ENCODE assay signal across 19 cellular contexts in genomic region chr19:4702764-4703163, GRCh38. TPM values are rescaled to one million over a fixed set of nuclear protein-coding genes. Genes with fewer than 3 reads are reported as not detected.
DNase-seq lines count a peak whose midpoint lies in the region; ATAC-seq, FAIRE-seq and TF ChIP-seq lines count a peak whose summit lies in the region.
"Had no signal": no experiment of that assay in that cellular context is flagged by ENCODE, and none has a peak within 500 bp of the region (broad histone marks: within the 10 kb centered on the region; RNA-seq: fewer than 3 reads in every experiment).

No MANE protein-coding gene starts in this region.

- peaks cover 36% of the 10 kb centered on the region for H3K36me3 ChIP-seq in mammary epithelial cell (ENCODE audit: insufficient read depth, low read length)
- H3K36me3 ChIP-seq in kidney (ENCODE audit: control insufficient read depth in 1 of 2, insufficient read depth in 2 of 2, low read length in 2 of 2): peaks cover 8 to 41% of the 10 kb centered on the region in 2 donors
- H3K36me3 ChIP-seq in colonic mucosa: peaks cover 8% of the 10 kb centered on the region

- POLR2A ChIA-PET in MCF 10A (lab: Yijun Ruan, JAX): no interaction called here

- CTCF ChIA-PET in MCF 10A (lab: Yijun Ruan, JAX): no interaction called here
- CTCF ChIA-PET in mammary epithelial cell (lab: Charles Lee; ENCODE audit: low non-redundant PET): no interaction called here

- no peaks in the 10 kb centered on the region for H3K27me3 Mint-ChIP-seq in MCF 10A (ENCODE audit: insufficient read depth, unreplicated experiment)
- H3K27me3 Mint-ChIP-seq in central memory CD8-positive, alpha-beta T cell: no peaks in the 10 kb centered on the region
- H3K27me3 Mint-ChIP-seq: CD4-positive, alpha-beta memory T cell had no signal

- WGBS in mammary epithelial cell (ENCODE audit: low coverage, missing lambda C conversion rate): 100% methylated on average over 8 of the region's 11 CpGs

- H3K27ac Mint-ChIP-seq in MCF 10A (ENCODE audit: low read depth, unreplicated experiment): peak overlapping the region; percentile 12
- peak overlapping the region; percentile 51 for H3K27ac Mint-ChIP-seq in central memory CD8-positive, alpha-beta T cell (ENCODE audit: low read depth)
- H3K27ac Mint-ChIP-seq in stimulated activated effector memory CD8-positive, alpha-beta T cell treated with anti-CD3 and anti-CD28 coated beads, Interleukin-12 subunit alpha, Interleukin-12 subunit beta, amount 100 ng/mL, for 72 hours: peak overlapping the region; percentile 56

- peaks cover 18% of the 10 kb centered on the region for H3K79me2 ChIP-seq in mammary epithelial cell (ENCODE audit: insufficient read depth, low read length)

- H3K4me2 ChIP-seq in mammary epithelial cell (ENCODE audit: insufficient read depth, low read depth, low read length): no peak overlapping the region
- H3K4me2 ChIP-seq: BLaER1 had no signal

- dilution Hi-C loops in mammary epithelial cell (cut with HindIII; ENCODE audit: low sequenced_read_pairs): loop anchor here (5.0 kb wide), 1 partner anchor 100 kb away; no protein-coding TSS in a partner anchor

- BruUV-seq in MCF 10A (replicated peaks; lab: Mats Ljungman, UMichigan) (no TSS peak), mammary epithelial cell (replicated peaks; lab: Mats Ljungman, UMichigan) (no TSS peak)

- no peaks in the 10 kb centered on the region for H3K27me3 ChIP-seq in mammary epithelial cell (ENCODE audit: insufficient read depth, low read length)
- H3K27me3 ChIP-seq in colonic mucosa: no peaks in the 10 kb centered on the region
- H3K27me3 ChIP-seq: BLaER1 had no signal

- H3K4me3 ChIP-seq in mammary epithelial cell (replicated peaks in 1 of 3; ENCODE audit: insufficient read depth in 1 of 3, low read depth in 2 of 3, low read length in 3 of 3) (no peak overlapping the region), kidney (ENCODE audit: low read length in 2 of 2) (no peak overlapping the region), colonic mucosa (no peak overlapping the region)
- H3K4me3 ChIP-seq: BLaER1, GM23248, HAP-1 had no signal

- in situ Hi-C loops in mammary epithelial cell (cut with MboI; ENCODE audit: low sequenced_read_pairs in 2 of 2): no loop called here

- peaks cover 6% of the 10 kb centered on the region for H3K4me1 Mint-ChIP-seq in MCF 10A (ENCODE audit: insufficient read depth, unreplicated experiment)
- no peaks in the 10 kb centered on the region for H3K4me1 Mint-ChIP-seq in central memory CD8-positive, alpha-beta T cell
- no peaks in the 10 kb centered on the region for H3K4me1 Mint-ChIP-seq in stimulated activated effector memory CD8-positive, alpha-beta T cell treated with anti-CD3 and anti-CD28 coated beads, Interleukin-12 subunit alpha, Interleukin-12 subunit beta, amount 100 ng/mL, for 72 hours
- H3K4me1 Mint-ChIP-seq: CD14-positive monocyte had no signal

- no peak for FAIRE-seq in kidney (lab: Jason Lieb, UNC)
- FAIRE-seq: GM12892, GM18507 had no signal

- H4K20me1 ChIP-seq in mammary epithelial cell (ENCODE audit: insufficient read depth, low read length): no peaks in the 10 kb centered on the region

- H3K4me1 ChIP-seq in mammary epithelial cell (ENCODE audit: insufficient read depth, low read length) (peaks cover 22% of the 10 kb centered on the region), kidney (ENCODE audit: control insufficient read depth in 1 of 2, insufficient read depth in 1 of 2, low read depth in 1 of 2, low read length in 2 of 2) (no peaks in the 10 kb centered on the region), colonic mucosa (peaks cover 9% of the 10 kb centered on the region)
- H3K4me1 ChIP-seq: HAP-1 had no signal

- H3K27ac ChIP-seq in mammary epithelial cell (ENCODE audit: insufficient read depth, low read depth, low read length) (no peak overlapping the region), kidney (ENCODE audit: low read depth in 2 of 2, low read length in 2 of 2) (no peak overlapping the region), colonic mucosa (no peak overlapping the region)
- H3K27ac ChIP-seq: BLaER1, GM23248 had no signal

- intact Hi-C loops in MCF 10A (cut with micrococcal nuclease) (no loop called here), mammary epithelial cell (cut with micrococcal nuclease) (no loop called here), kidney (cut with DNase I) (no loop called here), colonic mucosa (cut with DNase I) (no loop called here)

- no peaks in the 10 kb centered on the region for H3K9me3 Mint-ChIP-seq in MCF 10A (ENCODE audit: unreplicated experiment)
- no peaks in the 10 kb centered on the region for H3K9me3 Mint-ChIP-seq in central memory CD8-positive, alpha-beta T cell
- H3K9me3 Mint-ChIP-seq in stimulated activated effector memory CD8-positive, alpha-beta T cell treated with anti-CD3 and anti-CD28 coated beads, Interleukin-12 subunit alpha, Interleukin-12 subunit beta, amount 100 ng/mL, for 72 hours: no peaks in the 10 kb centered on the region
- H3K9me3 Mint-ChIP-seq: CD14-positive monocyte; CD4-positive, alpha-beta memory T cell had no signal

- no peak for TF ChIP-seq CTCF in MCF 10A (IDR thresholded peaks at IDR 0.05; ENCODE audit: unreplicated experiment)
- TF ChIP-seq CTCF in mammary epithelial cell (conservative IDR thresholded peaks at IDR 0.05 in 1 of 2, IDR thresholded peaks at IDR 0.05 in 1 of 2; ENCODE audit: extremely low read depth in 1 of 2, insufficient read depth in 1 of 2, low read depth in 1 of 2, low read length in 2 of 2): no peak
- no peak for TF ChIP-seq CTCF in kidney (IDR thresholded peaks at IDR 0.05; ENCODE audit: borderline replicate concordance, extremely low read depth, insufficient read depth)
- TF ChIP-seq CTCF in colonic mucosa (IDR thresholded peaks at IDR 0.05): no peak

- no peak for ATAC-seq in central memory CD8-positive, alpha-beta T cell (replicated peaks; ENCODE audit: extremely low read depth, poor library complexity, severe bottlenecking)
- no peak for ATAC-seq in stimulated activated effector memory CD8-positive, alpha-beta T cell treated with anti-CD3 and anti-CD28 coated beads, Interleukin-12 subunit alpha, Interleukin-12 subunit beta, amount 100 ng/mL, for 72 hours

- H3K4me3 Mint-ChIP-seq in MCF 10A (ENCODE audit: unreplicated experiment): no peak overlapping the region
- no peak overlapping the region for H3K4me3 Mint-ChIP-seq in central memory CD8-positive, alpha-beta T cell
- no peak overlapping the region for H3K4me3 Mint-ChIP-seq in stimulated activated effector memory CD8-positive, alpha-beta T cell treated with anti-CD3 and anti-CD28 coated beads, Interleukin-12 subunit alpha, Interleukin-12 subunit beta, amount 100 ng/mL, for 72 hours
- H3K4me3 Mint-ChIP-seq: CD14-positive monocyte; CD4-positive, alpha-beta memory T cell had no signal

- H3K9me3 ChIP-seq in mammary epithelial cell (replicated peaks; ENCODE audit: insufficient read depth, low read length) (no peaks in the 10 kb centered on the region), kidney (ENCODE audit: control insufficient read depth in 1 of 2, low read length in 2 of 2) (no peaks in the 10 kb centered on the region), colonic mucosa (no peaks in the 10 kb centered on the region)
- H3K9me3 ChIP-seq: BLaER1, HAP-1 had no signal

- no peak overlapping the region for H3K9ac ChIP-seq in mammary epithelial cell (ENCODE audit: insufficient read depth, low read length)
- H3K9ac ChIP-seq in kidney (ENCODE audit: low read length in 2 of 2): no peak overlapping the region
- no peak overlapping the region for H3K9ac ChIP-seq in colonic mucosa (ENCODE audit: low read depth in 2 of 2, low read length in 2 of 2)
- H3K9ac ChIP-seq: BLaER1, GM23248 had no signal

- DNase-seq in MCF 10A (ENCODE audit: unreplicated experiment): no peak
- no peak for DNase-seq in mammary epithelial cell
- DNase-seq in central memory CD8-positive, alpha-beta T cell (ENCODE audit: low spot score in 2 of 2): no peak
- DNase-seq in kidney: peak; percentile 62
- DNase-seq in stimulated activated effector memory CD8-positive, alpha-beta T cell treated with anti-CD3 and anti-CD28 coated beads, Interleukin-12 subunit alpha, Interleukin-12 subunit beta, amount 100 ng/mL, for 72 hours (ENCODE audit: low spot score in 2 of 2): no peak
- DNase-seq in NCI-H1417 (lab: John Stamatoyannopoulos, UW): no peak
- no peak for DNase-seq in NCI-H2029 (lab: John Stamatoyannopoulos, UW)
- DNase-seq in colonic mucosa: no peak
- DNase-seq: 8988T; CD4-positive, alpha-beta memory T cell; DMS153; DMS79; GDM1; GM23248 had no signal

- H3K36me3 Mint-ChIP-seq in MCF 10A (ENCODE audit: insufficient read depth, unreplicated experiment): peaks cover 76% of the 10 kb centered on the region
- peaks cover 42% of the 10 kb centered on the region for H3K36me3 Mint-ChIP-seq in central memory CD8-positive, alpha-beta T cell (ENCODE audit: insufficient read depth)
- H3K36me3 Mint-ChIP-seq in stimulated activated effector memory CD8-positive, alpha-beta T cell treated with anti-CD3 and anti-CD28 coated beads, Interleukin-12 subunit alpha, Interleukin-12 subunit beta, amount 100 ng/mL, for 72 hours: peaks cover 85% of the 10 kb centered on the region

- H2AFZ ChIP-seq in mammary epithelial cell (ENCODE audit: low read depth, low read length): no peak overlapping the region
- H2AFZ ChIP-seq: GM23248 had no signal

RNA-seq across cellular contexts. Expression of gene DPP9, which starts 20.9 kb away (rescaled TPM):
- total RNA-seq in MCF 10A (2022) (90.6 and 100 TPM in 2 replicates), mammary epithelial cell (100 to 1,000 TPM; 156 to 242 TPM), kidney (61.9 TPM), colonic mucosa (100 to 1,000 TPM in 1 of 2 donors, 10 to 100 TPM in 1; 56.3 to 100 TPM)
- polyA plus RNA-seq in mammary epithelial cell (31.5 TPM), kidney (ENCODE audit: insufficient read depth, low read depth, low replicate concordance) (14.0 TPM)
- polyA minus RNA-seq in mammary epithelial cell: 95.5 TPM

RNA-seq across cellular contexts. Expression of gene MYDGF, which starts 32.6 kb away (rescaled TPM):
- total RNA-seq in MCF 10A (2022) (188 and 231 TPM in 2 replicates), mammary epithelial cell (100 to 1,000 TPM in 1 of 2 donors, 10 to 100 TPM in 1; 57.7 to 105 TPM), kidney (75.8 TPM), colonic mucosa (100 to 1,000 TPM; 108 to 182 TPM)
- polyA plus RNA-seq in mammary epithelial cell (172 TPM), kidney (ENCODE audit: insufficient read depth, low read depth, low replicate concordance) (85.5 TPM)
- 70.4 TPM for polyA minus RNA-seq in mammary epithelial cell
